1 cellular context compared by ENCODE assay signal in the genomic region with DNA sequence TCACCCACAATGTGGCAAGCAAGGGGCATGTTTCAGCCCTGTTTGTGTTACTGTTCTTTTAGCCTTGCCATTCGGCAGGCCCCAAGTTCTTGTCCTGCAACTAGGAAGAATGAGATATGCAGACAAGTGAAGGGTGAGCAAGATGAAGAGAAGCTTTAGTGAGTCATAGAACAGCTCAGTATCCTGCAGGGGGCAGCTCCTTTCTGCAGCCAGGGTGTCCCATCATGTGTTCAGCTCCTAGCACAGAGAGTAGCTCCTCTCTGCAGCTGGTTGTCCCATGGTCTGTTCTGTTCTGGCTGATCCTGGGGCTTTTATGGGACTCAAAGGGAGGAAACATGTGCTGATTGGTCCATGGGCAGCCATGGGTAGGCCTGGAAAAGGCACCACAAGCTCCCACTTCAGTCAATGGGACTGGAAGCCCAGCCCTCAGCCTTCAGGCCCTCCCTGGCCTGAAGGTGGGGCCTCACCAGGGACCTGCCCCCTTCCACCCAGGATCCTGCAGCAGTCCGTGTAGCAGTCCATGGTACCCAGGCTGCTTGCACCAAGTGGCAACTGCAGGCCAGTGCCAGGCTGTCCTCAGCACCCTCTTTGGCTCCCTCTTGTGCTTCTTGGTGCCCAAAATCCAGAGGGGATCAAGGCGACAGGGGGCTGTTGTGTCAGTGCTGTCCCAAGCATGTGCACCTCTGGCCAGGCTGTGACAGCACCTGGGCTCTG.
TF ChIP-seq lines count a peak whose summit lies in the region.

No MANE protein-coding gene starts in this region.

TF ChIP-seq in WTC11, 78 proteins besides CTCF, POLR2A, EP300 and RAD21 (continued from another document):
- TF ChIP-seq, protein P1, sequence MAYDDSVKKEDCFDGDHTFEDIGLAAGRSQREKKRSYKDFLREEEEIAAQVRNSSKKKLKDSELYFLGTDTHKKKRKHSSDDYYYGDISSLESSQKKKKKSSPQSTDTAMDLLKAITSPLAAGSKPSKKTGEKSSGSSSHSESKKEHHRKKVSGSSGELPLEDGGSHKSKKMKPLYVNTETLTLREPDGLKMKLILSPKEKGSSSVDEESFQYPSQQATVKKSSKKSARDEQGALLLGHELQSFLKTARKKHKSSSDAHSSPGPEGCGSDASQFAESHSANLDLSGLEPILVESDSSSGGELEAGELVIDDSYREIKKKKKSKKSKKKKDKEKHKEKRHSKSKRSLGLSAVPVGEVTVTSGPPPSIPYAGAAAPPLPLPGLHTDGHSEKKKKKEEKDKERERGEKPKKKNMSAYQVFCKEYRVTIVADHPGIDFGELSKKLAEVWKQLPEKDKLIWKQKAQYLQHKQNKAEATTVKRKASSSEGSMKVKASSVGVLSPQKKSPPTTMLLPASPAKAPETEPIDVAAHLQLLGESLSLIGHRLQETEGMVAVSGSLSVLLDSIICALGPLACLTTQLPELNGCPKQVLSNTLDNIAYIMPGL (CRISPR knock-in tag; IDR thresholded peaks at IDR 0.05), result no peak
- TF ChIP-seq, protein P2, sequence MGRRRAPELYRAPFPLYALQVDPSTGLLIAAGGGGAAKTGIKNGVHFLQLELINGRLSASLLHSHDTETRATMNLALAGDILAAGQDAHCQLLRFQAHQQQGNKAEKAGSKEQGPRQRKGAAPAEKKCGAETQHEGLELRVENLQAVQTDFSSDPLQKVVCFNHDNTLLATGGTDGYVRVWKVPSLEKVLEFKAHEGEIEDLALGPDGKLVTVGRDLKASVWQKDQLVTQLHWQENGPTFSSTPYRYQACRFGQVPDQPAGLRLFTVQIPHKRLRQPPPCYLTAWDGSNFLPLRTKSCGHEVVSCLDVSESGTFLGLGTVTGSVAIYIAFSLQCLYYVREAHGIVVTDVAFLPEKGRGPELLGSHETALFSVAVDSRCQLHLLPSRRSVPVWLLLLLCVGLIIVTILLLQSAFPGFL (CRISPR knock-in tag; IDR thresholded peaks at IDR 0.05; ENCODE audit: borderline replicate concordance), result no peak
TF ChIP-seq in WTC11: peak in this region for 0.
